8 cellular contexts compared by ENCODE assay signal in the genomic region with DNA sequence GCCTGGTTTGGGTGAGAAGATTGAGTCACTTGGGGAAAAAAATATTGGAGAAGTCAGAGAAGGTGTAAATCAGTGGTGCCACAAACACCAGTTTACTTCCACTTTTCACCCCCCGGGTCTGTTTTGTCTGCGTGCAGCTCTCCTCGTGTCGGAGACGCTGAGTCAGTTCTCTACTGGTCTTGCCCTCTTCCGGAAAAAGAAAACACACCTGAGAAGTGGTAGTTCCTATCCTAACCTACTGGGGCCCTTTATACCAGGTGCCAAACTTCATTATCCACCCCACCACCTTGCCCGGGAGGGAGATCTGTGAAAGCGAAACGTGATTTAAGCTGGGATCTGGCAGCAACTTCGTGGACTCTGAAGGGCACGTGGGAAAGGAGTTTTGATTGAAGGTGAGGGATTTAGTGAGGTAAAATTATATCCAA. TPM values are rescaled to one million over a fixed set of nuclear protein-coding genes. Genes with fewer than 3 reads are reported as not detected.
DNase-seq lines count a peak whose midpoint lies in the region; ATAC-seq and TF ChIP-seq lines count a peak whose summit lies in the region.

No MANE protein-coding gene starts in this region.

- H3K27ac ChIP-seq in cardiac muscle cell: peak overlapping the region; percentile 71
- no peak overlapping the region for H3K27ac ChIP-seq in neural progenitor cell
- peak overlapping the region; percentile 81 for H3K27ac ChIP-seq in temporal lobe (ENCODE audit: low read depth, low read length)

- intact Hi-C loops in Right ventricle myocardium superior (cut with DNase I): loop anchor here (10.0 kb wide), 1 partner anchor 337 kb away; no protein-coding TSS in a partner anchor

- ATAC-seq in Right ventricle myocardium superior (ENCODE audit: poor library complexity): no peak
- ATAC-seq in HG03025 (IDR thresholded peaks at IDR 0.05; ENCODE audit: low FRiP score, unreplicated experiment): peak; percentile 34
- peak; percentile 68 for ATAC-seq in esophagus mucosa

- H3K27me3 Mint-ChIP-seq in neural progenitor cell (ENCODE audit: insufficient read depth, low read depth): peaks cover 7% of the 10 kb centered on the region

- H3K27ac Mint-ChIP-seq in neural progenitor cell: peak overlapping the region; percentile 93

- H4K20me1 ChIP-seq in neural progenitor cell (ENCODE audit: low read depth): peaks cover 31% of the 10 kb centered on the region

- peaks cover 6% of the 10 kb centered on the region for H3K9me3 Mint-ChIP-seq in neural progenitor cell

- peak overlapping the region; percentile 94 for H3K4me2 ChIP-seq in neural progenitor cell

- H3K4me1 ChIP-seq in cardiac muscle cell (ENCODE audit: low read depth) (peaks cover 28% of the 10 kb centered on the region), neural progenitor cell (peaks cover 17% of the 10 kb centered on the region)

- H3K4me3 Mint-ChIP-seq in neural progenitor cell: peak overlapping the region; percentile 89

- peaks cover 42% of the 10 kb centered on the region for H3K79me2 ChIP-seq in neural progenitor cell (ENCODE audit: low read depth)

- H3K4me3 ChIP-seq in cardiac muscle cell (peak overlapping the region; percentile 58), neural progenitor cell (peak overlapping the region; percentile 68)

- H3K36me3 ChIP-seq in cardiac muscle cell: no peaks in the 10 kb centered on the region
- H3K36me3 ChIP-seq in neural progenitor cell: no peaks in the 10 kb centered on the region

- peaks cover 3% of the 10 kb centered on the region for H3F3A ChIP-seq in neural progenitor cell (ENCODE audit: low read depth)

- TF ChIP-seq CTCF in cardiac muscle cell (IDR thresholded peaks at IDR 0.05; ENCODE audit: low read depth, low read length) (no peak), neural progenitor cell (IDR thresholded peaks at IDR 0.05) (no peak)

- peaks cover 8% of the 10 kb centered on the region for H3K36me3 Mint-ChIP-seq in neural progenitor cell

- H3K9ac ChIP-seq in neural progenitor cell: no peak overlapping the region

- peak; percentile 4 to 27 for DNase-seq in cardiac muscle cell (ENCODE audit: low read depth in 1 of 2, low spot score in 1 of 2)
- DNase-seq in Right ventricle myocardium superior: no peak
- peak; percentile 12 for DNase-seq in NCI-H226
- peak; percentile 81 for DNase-seq in activated CD8-positive, alpha-beta memory T cell treated with anti-CD3 and anti-CD28 coated beads, Interleukin-2, amount 50 U/mL, for 1 hour (ENCODE audit: extremely low read depth)
- DNase-seq in neural progenitor cell (ENCODE audit: low spot score): no peak

- H3K27me3 ChIP-seq in cardiac muscle cell (no peaks in the 10 kb centered on the region), neural progenitor cell (no peaks in the 10 kb centered on the region)

- H2AFZ ChIP-seq in neural progenitor cell (replicated peaks): peak overlapping the region; percentile 74

- H3K9me3 ChIP-seq in cardiac muscle cell (ENCODE audit: low read depth) (no peaks in the 10 kb centered on the region), neural progenitor cell (ENCODE audit: low read depth) (no peaks in the 10 kb centered on the region)

- peaks cover 36% of the 10 kb centered on the region for H3K4me1 Mint-ChIP-seq in neural progenitor cell

RNA-seq across cellular contexts. Expression of a gene that starts 0.9 kb away (rescaled TPM):
- total RNA-seq in cardiac muscle cell: 35.2 and 48.8 TPM in 2 replicates
- polyA plus RNA-seq in cardiac muscle cell: 49.6 and 66.8 TPM in 2 replicates
- total RNA-seq in Right ventricle myocardium superior: 58.4 TPM
- 52.8 TPM for total RNA-seq in esophagus mucosa
- total RNA-seq in neural progenitor cell (ENCODE audit: low replicate concordance): 136 and 193 TPM in 2 replicates
- 149 TPM for total RNA-seq in temporal lobe

Comparison
In these comparisons a context has a peak if more than half of its experiments do, and no peak if none do; other contexts are left out.
1. DNase-seq: peak in cardiac muscle cell (2 of 2), NCI-H226 (single experiment) and activated CD8-positive, alpha-beta memory T cell treated with anti-CD3 and anti-CD28 coated beads, Interleukin-2, amount 50 U/mL, for 1 hour (single experiment); none in Right ventricle myocardium superior (single experiment) and neural progenitor cell (single experiment).